Comparison of ENCODE assay signal across 2 cellular contexts in the genomic region with DNA sequence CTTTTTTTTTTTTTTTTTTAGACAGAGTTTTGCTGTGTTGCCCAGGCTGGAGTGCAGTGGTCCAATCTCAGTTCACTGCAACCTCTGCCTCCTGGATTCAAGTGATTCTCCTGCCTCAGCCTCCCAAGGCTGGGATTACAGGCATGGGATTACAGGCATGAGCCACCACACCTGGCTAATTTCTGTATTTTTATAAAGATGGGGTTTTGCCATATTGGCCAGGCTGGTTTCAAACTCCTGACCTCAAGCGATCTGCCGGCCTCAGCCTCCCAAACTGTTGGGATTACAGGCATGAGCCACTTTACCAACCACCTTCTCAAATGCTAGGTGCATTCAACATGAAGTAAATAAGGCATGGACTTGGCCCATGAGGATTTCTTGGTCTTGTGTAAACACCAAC. TPM values are rescaled to one million over a fixed set of nuclear protein-coding genes. Genes with fewer than 3 reads are reported as not detected.
"Had no signal": no experiment of that assay in that cellular context is flagged by ENCODE, and none has a peak within 500 bp of the region (broad histone marks: within the 10 kb centered on the region; RNA-seq: fewer than 3 reads in every experiment).

No MANE protein-coding gene starts in this region.

RNA-seq across cellular contexts. Expression of a gene that starts 6.3 kb away (rescaled TPM):
- total RNA-seq: G401 had no signal
- polyA plus RNA-seq: GM12878 had no signal

RNA-seq across cellular contexts. Expression of a gene that starts 31.5 kb away (rescaled TPM):
- total RNA-seq: G401, GM12878 had no signal
- polyA plus RNA-seq: GM12878 had no signal
